Comparison of ENCODE assay signal across 7 cellular contexts in the genomic region with DNA sequence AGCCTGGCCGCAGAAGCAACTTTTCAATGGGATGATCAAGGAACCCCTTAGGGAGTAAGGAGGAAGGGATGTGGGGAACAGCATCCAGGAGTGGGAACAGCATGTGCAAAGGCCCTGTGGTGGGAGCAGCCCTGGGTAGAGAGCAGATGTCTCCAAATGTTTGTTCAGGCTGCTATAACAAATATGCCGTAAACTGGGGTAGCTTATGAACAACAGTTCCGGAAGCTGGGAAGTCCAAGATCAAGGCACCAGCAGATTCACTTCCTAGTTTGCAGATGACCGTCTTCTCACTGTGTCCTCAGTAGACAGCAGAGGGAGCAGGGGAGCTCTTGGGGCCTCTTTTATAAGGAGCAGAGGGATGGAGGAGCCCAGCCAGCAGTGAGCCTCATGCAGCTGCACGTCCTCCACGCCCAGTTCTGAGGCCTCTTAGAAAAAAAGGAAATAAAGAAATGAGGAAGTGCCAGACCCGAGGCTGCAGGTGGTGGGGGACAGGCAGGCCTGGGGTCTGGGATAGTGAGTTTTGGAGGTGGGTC. TPM values are rescaled to one million over a fixed set of nuclear protein-coding genes. Genes with fewer than 3 reads are reported as not detected.
DNase-seq lines count a peak whose midpoint lies in the region; ATAC-seq and TF ChIP-seq lines count a peak whose summit lies in the region.

No MANE protein-coding gene starts in this region.

- H3K9me3 ChIP-seq in ovary: no peaks in the 10 kb centered on the region

- TF ChIP-seq POLR2A in ovary (IDR thresholded peaks at IDR 0.05): no peak

- 51 to 53% (median 51%) methylated on average over 7 of the region's 7 CpGs for WGBS in ovary, 3 donors

- no peak overlapping the region for H3K27ac ChIP-seq in ovary

- H3K4me3 ChIP-seq in ovary: no peak overlapping the region

- no peaks in the 10 kb centered on the region for H3K36me3 ChIP-seq in ovary

- H3K4me1 ChIP-seq in ovary (ENCODE audit: insufficient read depth): peaks cover 9% of the 10 kb centered on the region

- intact Hi-C loops in ovary (cut with DNase I): loop anchor here in 1 of 4 donors (10.0 kb wide), 1 partner anchor 47 kb away; no protein-coding TSS in a partner anchor

- peak; percentile 98 for DNase-seq in NAMALWA (ENCODE audit: low spot score)
- DNase-seq in astrocyte of the hippocampus (ENCODE audit: low read depth, low spot score): peak; percentile 42
- DNase-seq in left kidney (ENCODE audit: low read depth, low spot score): peak; percentile 80
- DNase-seq in ovary: no peak
- no peak for DNase-seq in activated CD4-positive, alpha-beta T cell treated with anti-CD3 and anti-CD28 coated beads for 48 hours

- H3K27me3 ChIP-seq in ovary: no peaks in the 10 kb centered on the region

- TF ChIP-seq CTCF in GM12873 (IDR thresholded peaks at IDR 0.05; ENCODE audit: insufficient read depth, low read depth, low read length, missing control alignments) (peak; percentile 49), ovary (IDR thresholded peaks at IDR 0.05) (no peak)

- ATAC-seq in HG02981 (IDR thresholded peaks at IDR 0.05; ENCODE audit: unreplicated experiment): no peak

- no peak for TF ChIP-seq EP300 in ovary (IDR thresholded peaks at IDR 0.05)

RNA-seq across cellular contexts. Expression of gene LRRC25, which starts 4.2 kb away (rescaled TPM):
- total RNA-seq in ovary: 1 to 10 TPM; 1.8 to 9.2 (median 2.4) TPM
- polyA plus RNA-seq in ovary: 1 to 10 TPM; 1.4 to 3.2 TPM

RNA-seq across cellular contexts. Expression of gene GDF15, which starts 15.7 kb away (rescaled TPM):
- 10 to 100 TPM in 2 of 7 donors, 1 to 10 TPM in 5; 1.5 to 20.9 (median 3.7) TPM for total RNA-seq in ovary
- polyA plus RNA-seq in ovary: 1 to 10 TPM in 1 of 2 donors, under 1 TPM in 1; 0.67 to 2.7 TPM

RNA-seq across cellular contexts. Expression of gene SSBP4, which starts 17.6 kb away (rescaled TPM):
- 100 to 1,000 TPM in 2 of 7 donors, 10 to 100 TPM in 5; 58.9 to 124 (median 88.3) TPM for total RNA-seq in ovary
- 10 to 100 TPM in 1 of 2 donors, 1 to 10 TPM in 1; 4.6 to 90.3 TPM for polyA plus RNA-seq in ovary

RNA-seq across cellular contexts. Expression of gene ISYNA1, which starts 36.3 kb away (rescaled TPM):
- 100 to 1,000 TPM in 6 of 7 donors, 10 to 100 TPM in 1; 45.2 to 345 (median 217) TPM for total RNA-seq in ovary
- polyA plus RNA-seq in ovary: 100 to 1,000 TPM in 1 of 2 donors, 1 to 10 TPM in 1; 9.6 to 144 TPM

Comparison
In these comparisons a context has a peak if more than half of its experiments do, and no peak if none do; other contexts are left out.
1. DNase-seq: peak in NAMALWA (single experiment), astrocyte of the hippocampus (single experiment) and left kidney (single experiment); none in ovary (0 of 5) and activated CD4-positive, alpha-beta T cell treated with anti-CD3 and anti-CD28 coated beads for 48 hours (single experiment).